1 cellular context compared by ENCODE assay signal in the genomic region with DNA sequence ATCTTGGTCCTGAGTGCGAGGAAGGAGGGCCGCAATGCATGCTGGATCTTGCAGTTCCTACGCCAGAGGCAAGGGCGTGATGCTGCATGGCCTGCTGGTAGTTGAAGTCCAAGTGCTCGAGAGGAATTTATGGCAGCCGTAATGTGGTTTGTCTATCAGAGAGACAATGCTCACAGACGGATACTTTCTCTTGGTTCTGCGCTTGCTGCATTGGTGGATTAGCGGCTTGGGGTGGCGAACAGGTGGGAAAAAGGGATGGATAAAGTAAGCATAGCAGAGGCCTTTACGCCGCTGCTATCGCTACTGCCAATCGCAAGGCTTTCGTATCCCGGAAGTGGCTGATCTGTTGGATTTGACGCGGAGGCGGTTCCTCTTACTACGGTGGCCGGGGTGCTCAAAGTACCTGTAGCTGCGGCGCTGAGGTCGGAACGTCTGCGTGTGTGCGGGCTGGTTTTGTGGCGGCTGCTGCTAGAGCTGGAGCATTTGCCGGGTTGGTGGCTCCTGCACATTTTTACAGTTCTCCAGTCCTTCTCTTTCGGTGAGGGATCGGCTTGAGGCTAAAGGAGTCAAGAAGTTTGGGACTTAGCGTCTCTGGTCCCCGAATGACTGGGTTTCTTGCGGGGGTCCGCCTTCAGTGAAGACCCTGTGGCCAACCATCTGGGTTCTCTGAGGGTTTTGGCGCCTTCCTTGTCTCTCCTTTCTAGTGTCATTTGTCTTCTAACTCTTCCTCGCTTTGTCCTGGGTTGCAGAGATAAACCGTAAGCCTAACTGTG.
TF ChIP-seq lines count a peak whose summit lies in the region.

A gene with protein sequence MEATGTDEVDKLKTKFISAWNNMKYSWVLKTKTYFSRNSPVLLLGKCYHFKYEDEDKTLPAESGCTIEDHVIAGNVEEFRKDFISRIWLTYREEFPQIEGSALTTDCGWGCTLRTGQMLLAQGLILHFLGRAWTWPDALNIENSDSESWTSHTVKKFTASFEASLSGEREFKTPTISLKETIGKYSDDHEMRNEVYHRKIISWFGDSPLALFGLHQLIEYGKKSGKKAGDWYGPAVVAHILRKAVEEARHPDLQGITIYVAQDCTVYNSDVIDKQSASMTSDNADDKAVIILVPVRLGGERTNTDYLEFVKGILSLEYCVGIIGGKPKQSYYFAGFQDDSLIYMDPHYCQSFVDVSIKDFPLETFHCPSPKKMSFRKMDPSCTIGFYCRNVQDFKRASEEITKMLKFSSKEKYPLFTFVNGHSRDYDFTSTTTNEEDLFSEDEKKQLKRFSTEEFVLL (plus strand): TSS at position 397 of the 773 bp plus-strand sequence. CDS start 19,655 bp downstream, outside the sequence.

TF ChIP-seq in GM12878, 131 proteins besides CTCF, POLR2A, EP300 and RAD21 (continued from another document and continues in another):
- TF ChIP-seq, protein P1, sequence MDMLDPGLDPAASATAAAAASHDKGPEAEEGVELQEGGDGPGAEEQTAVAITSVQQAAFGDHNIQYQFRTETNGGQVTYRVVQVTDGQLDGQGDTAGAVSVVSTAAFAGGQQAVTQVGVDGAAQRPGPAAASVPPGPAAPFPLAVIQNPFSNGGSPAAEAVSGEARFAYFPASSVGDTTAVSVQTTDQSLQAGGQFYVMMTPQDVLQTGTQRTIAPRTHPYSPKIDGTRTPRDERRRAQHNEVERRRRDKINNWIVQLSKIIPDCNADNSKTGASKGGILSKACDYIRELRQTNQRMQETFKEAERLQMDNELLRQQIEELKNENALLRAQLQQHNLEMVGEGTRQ (IDR thresholded peaks at IDR 0.05; ENCODE audit: borderline replicate concordance, low read depth, low read length): no peak; the same call in 1 of the 2 replicates
- TF ChIP-seq CEBPB (IDR thresholded peaks at IDR 0.05; ENCODE audit: borderline replicate concordance in 1 of 2, low read depth in 2 of 2, low read length in 2 of 2) (no peak), SP1 (IDR thresholded peaks at IDR 0.05; ENCODE audit: low read depth, low read length) (no peak), FOXK2 (IDR thresholded peaks at IDR 0.05) (no peak), GATAD2B (conservative IDR thresholded peaks at IDR 0.05; ENCODE audit: low read depth) (peak; percentile 72), BCL11A (IDR thresholded peaks at IDR 0.05; ENCODE audit: low read depth, low read length) (no peak), MTA2 (IDR thresholded peaks at IDR 0.05; ENCODE audit: low read depth) (0 out of 2 replicates have a peak, but pooled peaks have one; percentile 48), MEF2B (IDR thresholded peaks at IDR 0.05; ENCODE audit: partially characterized antibody, poor library complexity, severe bottlenecking) (peak; percentile 7), HDGF (IDR thresholded peaks at IDR 0.05) (0 out of 2 replicates have a peak, but pooled peaks have one; percentile 14), CHD1 (IDR thresholded peaks at IDR 0.05; ENCODE audit: low read depth, low read length) (no peak), GABPA (IDR thresholded peaks at IDR 0.05; ENCODE audit: low read depth) (peak; percentile 75), TCF3 (IDR thresholded peaks at IDR 0.05; ENCODE audit: borderline replicate concordance, insufficient read depth, low read depth, low read length) (no peak), KDM1A (IDR thresholded peaks at IDR 0.05; ENCODE audit: borderline replicate concordance) (no peak), ASH2L (IDR thresholded peaks at IDR 0.05; ENCODE audit: borderline replicate concordance, low read depth) (peak; percentile 80; the same call in 1 of the 2 replicates), BRCA1 (IDR thresholded peaks at IDR 0.05; ENCODE audit: low read depth, low read length) (no peak), HCFC1 (IDR thresholded peaks at IDR 0.05; ENCODE audit: low read length) (peak; percentile 93), RFX5 (IDR thresholded peaks at IDR 0.05; ENCODE audit: low read depth, low read length) (peak; percentile 57; the same call in 1 of the 2 replicates), NBN (IDR thresholded peaks at IDR 0.05) (peak; percentile 91), ESRRA (IDR thresholded peaks at IDR 0.05; ENCODE audit: low read length) (no peak), MXI1 (IDR thresholded peaks at IDR 0.05; ENCODE audit: low read depth, low read length) (no peak; the same call in 1 of the 2 replicates), KAT2A (conservative IDR thresholded peaks at IDR 0.05; ENCODE audit: control insufficient read depth, low read depth, low read length) (no peak), CBFB (IDR thresholded peaks at IDR 0.05; ENCODE audit: low read depth) (peak; percentile 76; the same call in 1 of the 2 replicates), MYB (IDR thresholded peaks at IDR 0.05; ENCODE audit: borderline replicate concordance, low read depth, low read length) (no peak), EZH2 (IDR thresholded peaks at IDR 0.05; ENCODE audit: borderline replicate concordance, control insufficient read depth, low read depth, low read length) (no peak), ZZZ3 (IDR thresholded peaks at IDR 0.05; ENCODE audit: control insufficient read depth, insufficient read length, low read depth) (no peak), SREBF1 (IDR thresholded peaks at IDR 0.05; ENCODE audit: low read length) (peak; percentile 78), KLF5 (IDR thresholded peaks at IDR 0.05; ENCODE audit: partially characterized antibody) (peak; percentile 70), LARP7 (IDR thresholded peaks at IDR 0.05) (peak; percentile 52), HDAC6 (IDR thresholded peaks at IDR 0.05; ENCODE audit: unreplicated experiment) (no peak), ZNF622 (IDR thresholded peaks at IDR 0.05) (no peak), POLR2AphosphoS5 (IDR thresholded peaks at IDR 0.05; ENCODE audit: low read length) (peak; percentile 86), SMAD5 (IDR thresholded peaks at IDR 0.05; ENCODE audit: low read depth) (no peak), POLR2AphosphoS2 (IDR thresholded peaks at IDR 0.05; ENCODE audit: low read depth, low read length) (no peak), ZNF24 (IDR thresholded peaks at IDR 0.05) (no peak), RELA (IDR thresholded peaks at IDR 0.05; ENCODE audit: borderline replicate concordance, partially characterized antibody) (peak; percentile 64)
- TF ChIP-seq, protein P2, sequence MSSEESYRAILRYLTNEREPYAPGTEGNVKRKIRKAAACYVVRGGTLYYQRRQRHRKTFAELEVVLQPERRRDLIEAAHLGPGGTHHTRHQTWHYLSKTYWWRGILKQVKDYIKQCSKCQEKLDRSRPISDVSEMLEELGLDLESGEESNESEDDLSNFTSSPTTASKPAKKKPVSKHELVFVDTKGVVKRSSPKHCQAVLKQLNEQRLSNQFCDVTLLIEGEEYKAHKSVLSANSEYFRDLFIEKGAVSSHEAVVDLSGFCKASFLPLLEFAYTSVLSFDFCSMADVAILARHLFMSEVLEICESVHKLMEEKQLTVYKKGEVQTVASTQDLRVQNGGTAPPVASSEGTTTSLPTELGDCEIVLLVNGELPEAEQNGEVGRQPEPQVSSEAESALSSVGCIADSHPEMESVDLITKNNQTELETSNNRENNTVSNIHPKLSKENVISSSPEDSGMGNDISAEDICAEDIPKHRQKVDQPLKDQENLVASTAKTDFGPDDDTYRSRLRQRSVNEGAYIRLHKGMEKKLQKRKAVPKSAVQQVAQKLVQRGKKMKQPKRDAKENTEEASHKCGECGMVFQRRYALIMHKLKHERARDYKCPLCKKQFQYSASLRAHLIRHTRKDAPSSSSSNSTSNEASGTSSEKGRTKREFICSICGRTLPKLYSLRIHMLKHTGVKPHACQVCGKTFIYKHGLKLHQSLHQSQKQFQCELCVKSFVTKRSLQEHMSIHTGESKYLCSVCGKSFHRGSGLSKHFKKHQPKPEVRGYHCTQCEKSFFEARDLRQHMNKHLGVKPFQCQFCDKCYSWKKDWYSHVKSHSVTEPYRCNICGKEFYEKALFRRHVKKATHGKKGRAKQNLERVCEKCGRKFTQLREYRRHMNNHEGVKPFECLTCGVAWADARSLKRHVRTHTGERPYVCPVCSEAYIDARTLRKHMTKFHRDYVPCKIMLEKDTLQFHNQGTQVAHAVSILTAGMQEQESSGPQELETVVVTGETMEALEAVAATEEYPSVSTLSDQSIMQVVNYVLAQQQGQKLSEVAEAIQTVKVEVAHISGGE (CRISPR knock-in tag; IDR thresholded peaks at IDR 0.05): no peak
- TF ChIP-seq, protein P3, sequence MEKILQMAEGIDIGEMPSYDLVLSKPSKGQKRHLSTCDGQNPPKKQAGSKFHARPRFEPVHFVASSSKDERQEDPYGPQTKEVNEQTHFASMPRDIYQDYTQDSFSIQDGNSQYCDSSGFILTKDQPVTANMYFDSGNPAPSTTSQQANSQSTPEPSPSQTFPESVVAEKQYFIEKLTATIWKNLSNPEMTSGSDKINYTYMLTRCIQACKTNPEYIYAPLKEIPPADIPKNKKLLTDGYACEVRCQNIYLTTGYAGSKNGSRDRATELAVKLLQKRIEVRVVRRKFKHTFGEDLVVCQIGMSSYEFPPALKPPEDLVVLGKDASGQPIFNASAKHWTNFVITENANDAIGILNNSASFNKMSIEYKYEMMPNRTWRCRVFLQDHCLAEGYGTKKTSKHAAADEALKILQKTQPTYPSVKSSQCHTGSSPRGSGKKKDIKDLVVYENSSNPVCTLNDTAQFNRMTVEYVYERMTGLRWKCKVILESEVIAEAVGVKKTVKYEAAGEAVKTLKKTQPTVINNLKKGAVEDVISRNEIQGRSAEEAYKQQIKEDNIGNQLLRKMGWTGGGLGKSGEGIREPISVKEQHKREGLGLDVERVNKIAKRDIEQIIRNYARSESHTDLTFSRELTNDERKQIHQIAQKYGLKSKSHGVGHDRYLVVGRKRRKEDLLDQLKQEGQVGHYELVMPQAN (conservative IDR thresholded peaks at IDR 0.05): no peak
- TF ChIP-seq, protein P4, sequence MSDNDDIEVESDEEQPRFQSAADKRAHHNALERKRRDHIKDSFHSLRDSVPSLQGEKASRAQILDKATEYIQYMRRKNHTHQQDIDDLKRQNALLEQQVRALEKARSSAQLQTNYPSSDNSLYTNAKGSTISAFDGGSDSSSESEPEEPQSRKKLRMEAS (IDR thresholded peaks at IDR 0.05; ENCODE audit: low read depth, low read length): no peak; the same call in 1 of the 2 replicates
- TF ChIP-seq, protein P5, sequence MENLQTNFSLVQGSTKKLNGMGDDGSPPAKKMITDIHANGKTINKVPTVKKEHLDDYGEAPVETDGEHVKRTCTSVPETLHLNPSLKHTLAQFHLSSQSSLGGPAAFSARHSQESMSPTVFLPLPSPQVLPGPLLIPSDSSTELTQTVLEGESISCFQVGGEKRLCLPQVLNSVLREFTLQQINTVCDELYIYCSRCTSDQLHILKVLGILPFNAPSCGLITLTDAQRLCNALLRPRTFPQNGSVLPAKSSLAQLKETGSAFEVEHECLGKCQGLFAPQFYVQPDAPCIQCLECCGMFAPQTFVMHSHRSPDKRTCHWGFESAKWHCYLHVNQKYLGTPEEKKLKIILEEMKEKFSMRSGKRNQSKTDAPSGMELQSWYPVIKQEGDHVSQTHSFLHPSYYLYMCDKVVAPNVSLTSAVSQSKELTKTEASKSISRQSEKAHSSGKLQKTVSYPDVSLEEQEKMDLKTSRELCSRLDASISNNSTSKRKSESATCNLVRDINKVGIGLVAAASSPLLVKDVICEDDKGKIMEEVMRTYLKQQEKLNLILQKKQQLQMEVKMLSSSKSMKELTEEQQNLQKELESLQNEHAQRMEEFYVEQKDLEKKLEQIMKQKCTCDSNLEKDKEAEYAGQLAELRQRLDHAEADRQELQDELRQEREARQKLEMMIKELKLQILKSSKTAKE (IDR thresholded peaks at IDR 0.05; ENCODE audit: low read depth, poor library complexity, severe bottlenecking): no peak
- TF ChIP-seq, protein P6, sequence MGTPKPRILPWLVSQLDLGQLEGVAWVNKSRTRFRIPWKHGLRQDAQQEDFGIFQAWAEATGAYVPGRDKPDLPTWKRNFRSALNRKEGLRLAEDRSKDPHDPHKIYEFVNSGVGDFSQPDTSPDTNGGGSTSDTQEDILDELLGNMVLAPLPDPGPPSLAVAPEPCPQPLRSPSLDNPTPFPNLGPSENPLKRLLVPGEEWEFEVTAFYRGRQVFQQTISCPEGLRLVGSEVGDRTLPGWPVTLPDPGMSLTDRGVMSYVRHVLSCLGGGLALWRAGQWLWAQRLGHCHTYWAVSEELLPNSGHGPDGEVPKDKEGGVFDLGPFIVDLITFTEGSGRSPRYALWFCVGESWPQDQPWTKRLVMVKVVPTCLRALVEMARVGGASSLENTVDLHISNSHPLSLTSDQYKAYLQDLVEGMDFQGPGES (IDR thresholded peaks at IDR 0.05): no peak
- TF ChIP-seq, protein P7, sequence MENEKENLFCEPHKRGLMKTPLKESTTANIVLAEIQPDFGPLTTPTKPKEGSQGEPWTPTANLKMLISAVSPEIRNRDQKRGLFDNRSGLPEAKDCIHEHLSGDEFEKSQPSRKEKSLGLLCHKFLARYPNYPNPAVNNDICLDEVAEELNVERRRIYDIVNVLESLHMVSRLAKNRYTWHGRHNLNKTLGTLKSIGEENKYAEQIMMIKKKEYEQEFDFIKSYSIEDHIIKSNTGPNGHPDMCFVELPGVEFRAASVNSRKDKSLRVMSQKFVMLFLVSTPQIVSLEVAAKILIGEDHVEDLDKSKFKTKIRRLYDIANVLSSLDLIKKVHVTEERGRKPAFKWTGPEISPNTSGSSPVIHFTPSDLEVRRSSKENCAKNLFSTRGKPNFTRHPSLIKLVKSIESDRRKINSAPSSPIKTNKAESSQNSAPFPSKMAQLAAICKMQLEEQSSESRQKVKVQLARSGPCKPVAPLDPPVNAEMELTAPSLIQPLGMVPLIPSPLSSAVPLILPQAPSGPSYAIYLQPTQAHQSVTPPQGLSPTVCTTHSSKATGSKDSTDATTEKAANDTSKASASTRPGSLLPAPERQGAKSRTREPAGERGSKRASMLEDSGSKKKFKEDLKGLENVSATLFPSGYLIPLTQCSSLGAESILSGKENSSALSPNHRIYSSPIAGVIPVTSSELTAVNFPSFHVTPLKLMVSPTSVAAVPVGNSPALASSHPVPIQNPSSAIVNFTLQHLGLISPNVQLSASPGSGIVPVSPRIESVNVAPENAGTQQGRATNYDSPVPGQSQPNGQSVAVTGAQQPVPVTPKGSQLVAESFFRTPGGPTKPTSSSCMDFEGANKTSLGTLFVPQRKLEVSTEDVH (IDR thresholded peaks at IDR 0.05; ENCODE audit: low read depth, partially characterized antibody): peak; percentile 46
- TF ChIP-seq, protein P8, sequence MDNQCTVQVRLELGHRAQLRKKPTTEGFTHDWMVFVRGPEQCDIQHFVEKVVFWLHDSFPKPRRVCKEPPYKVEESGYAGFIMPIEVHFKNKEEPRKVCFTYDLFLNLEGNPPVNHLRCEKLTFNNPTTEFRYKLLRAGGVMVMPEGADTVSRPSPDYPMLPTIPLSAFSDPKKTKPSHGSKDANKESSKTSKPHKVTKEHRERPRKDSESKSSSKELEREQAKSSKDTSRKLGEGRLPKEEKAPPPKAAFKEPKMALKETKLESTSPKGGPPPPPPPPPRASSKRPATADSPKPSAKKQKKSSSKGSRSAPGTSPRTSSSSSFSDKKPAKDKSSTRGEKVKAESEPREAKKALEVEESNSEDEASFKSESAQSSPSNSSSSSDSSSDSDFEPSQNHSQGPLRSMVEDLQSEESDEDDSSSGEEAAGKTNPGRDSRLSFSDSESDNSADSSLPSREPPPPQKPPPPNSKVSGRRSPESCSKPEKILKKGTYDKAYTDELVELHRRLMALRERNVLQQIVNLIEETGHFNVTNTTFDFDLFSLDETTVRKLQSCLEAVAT (IDR thresholded peaks at IDR 0.05): peak; percentile 46; the same call in 1 of the 2 replicates
